Comparison of ENCODE assay signal across 8 cellular contexts in the genomic region with DNA sequence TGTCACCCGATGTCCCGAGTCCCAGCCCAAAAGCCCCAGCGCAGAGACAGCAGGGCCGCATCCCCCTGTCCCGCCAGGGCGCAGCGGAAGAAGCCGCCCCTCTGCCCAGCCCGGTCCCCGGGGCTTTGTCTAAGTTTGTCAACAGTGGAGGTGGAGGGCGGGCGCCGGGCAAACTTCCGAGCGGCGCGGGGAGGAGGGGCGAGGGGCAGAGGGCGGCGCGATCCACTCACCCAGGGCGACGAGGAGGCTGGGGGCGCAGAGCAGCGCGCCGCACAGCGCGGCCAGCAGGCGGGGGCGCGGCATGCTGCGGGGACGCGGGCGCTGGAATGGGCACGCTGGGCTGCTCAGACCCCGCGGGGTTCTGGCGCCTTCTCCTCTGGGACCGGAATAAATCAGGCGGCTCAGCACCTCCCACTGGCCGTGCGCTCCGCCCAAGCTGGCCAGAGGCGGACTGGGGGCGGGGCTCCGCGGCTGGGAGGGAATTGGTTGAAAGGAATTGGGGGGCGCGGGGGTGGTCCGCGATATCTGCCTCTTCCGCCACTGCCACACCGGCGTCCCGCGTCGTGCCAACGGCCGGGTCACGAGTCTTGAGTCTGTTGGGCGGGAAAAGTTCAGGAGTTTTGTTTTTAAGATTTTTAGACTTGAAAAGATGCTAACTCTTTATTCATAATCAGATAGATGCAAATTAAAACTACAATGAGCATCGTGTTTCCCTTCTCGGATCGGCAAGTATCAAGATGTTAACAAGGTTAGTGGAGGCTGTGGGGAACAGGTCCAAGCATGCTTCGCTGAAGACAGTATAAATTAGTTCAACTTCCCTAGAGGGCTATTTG. TPM values are rescaled to one million over a fixed set of nuclear protein-coding genes. Genes with fewer than 3 reads are reported as not detected.
DNase-seq lines count a peak whose midpoint lies in the region; ATAC-seq and TF ChIP-seq lines count a peak whose summit lies in the region.

A gene with protein sequence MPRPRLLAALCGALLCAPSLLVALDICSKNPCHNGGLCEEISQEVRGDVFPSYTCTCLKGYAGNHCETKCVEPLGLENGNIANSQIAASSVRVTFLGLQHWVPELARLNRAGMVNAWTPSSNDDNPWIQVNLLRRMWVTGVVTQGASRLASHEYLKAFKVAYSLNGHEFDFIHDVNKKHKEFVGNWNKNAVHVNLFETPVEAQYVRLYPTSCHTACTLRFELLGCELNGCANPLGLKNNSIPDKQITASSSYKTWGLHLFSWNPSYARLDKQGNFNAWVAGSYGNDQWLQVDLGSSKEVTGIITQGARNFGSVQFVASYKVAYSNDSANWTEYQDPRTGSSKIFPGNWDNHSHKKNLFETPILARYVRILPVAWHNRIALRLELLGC (minus strand): TSS at position 363 of the 833 bp plus-strand sequence. CDS start 60 bp downstream, at position 303.

- peak within 1 kb of the TSS; percentile 79 for H3K27ac Mint-ChIP-seq in activated CD8-positive, alpha-beta memory T cell treated with anti-CD3 and anti-CD28 coated beads, Interleukin-2, amount 10 ng/mL, durations not matched to agents 7 days and 5 days
- peak within 1 kb of the TSS; percentile 92 for H3K27ac Mint-ChIP-seq in endodermal cell

- peak; percentile 49 for TF ChIP-seq CTCF in endodermal cell (conservative IDR thresholded peaks at IDR 0.05)

- H3K36me3 Mint-ChIP-seq in activated CD8-positive, alpha-beta memory T cell treated with anti-CD3 and anti-CD28 coated beads, Interleukin-2, amount 10 ng/mL, durations not matched to agents 7 days and 5 days: no peaks in the 10 kb centered on the region
- H3K36me3 Mint-ChIP-seq in endodermal cell (ENCODE audit: low read depth): peaks cover 30% of the 10 kb centered on the region

- peak within 1 kb of the TSS; percentile 86 for H3K9ac ChIP-seq in endodermal cell (ENCODE audit: extremely low read depth, low read length, poor library complexity, severe bottlenecking)

- H3K4me1 ChIP-seq in endodermal cell (ENCODE audit: control insufficient read depth, insufficient read depth, low read length): no peaks in the 10 kb centered on the region

- CTCF ChIA-PET in activated CD8-positive, alpha-beta memory T cell treated with anti-CD3 and anti-CD28 coated beads, Interleukin-2, amount 10 ng/mL, durations not matched to agents 7 days and 5 days (lab: Charles Lee): interaction anchor here (1.0 kb wide), 1 partner anchor 8 kb away, joined by 4 read pairs; no protein-coding TSS in a partner anchor

- peak; percentile 80 for ATAC-seq in HG02970 (IDR thresholded peaks at IDR 0.05; ENCODE audit: low FRiP score, unreplicated experiment)
- peak; percentile 95 for ATAC-seq in activated CD8-positive, alpha-beta memory T cell treated with anti-CD3 and anti-CD28 coated beads, Interleukin-2, amount 10 ng/mL, durations not matched to agents 7 days and 5 days

- H3K36me3 ChIP-seq in endodermal cell (ENCODE audit: control insufficient read depth, insufficient read depth, low read length): peaks cover 21% of the 10 kb centered on the region

- DNase-seq in NCI-H1417 (lab: John Stamatoyannopoulos, UW) (peak in 2 of 3 experiments; percentile 76 to 77), NCI-H1417 treated with DMSO at 0.1 percent for 48 hours (lab: John Stamatoyannopoulos, UW) (no peak), NCI-H82 (lab: John Stamatoyannopoulos, UW) (peak; percentile 90), endodermal cell (peak; percentile 94), mesenteric fat pad (ENCODE audit: low spot score) (no peak)
- DNase-seq in activated CD8-positive, alpha-beta memory T cell treated with anti-CD3 and anti-CD28 coated beads, Interleukin-2, amount 10 ng/mL, durations not matched to agents 7 days and 5 days: peak; percentile 81
- peak; percentile 24 to 47 for DNase-seq in stimulated activated CD8-positive, alpha-beta memory T cell treated with anti-CD3 and anti-CD28 coated beads, Interleukin-15, amount 100 ng/mL, for 4 hours (ENCODE audit: low read depth in 2 of 2)

- H3K9me3 Mint-ChIP-seq in activated CD8-positive, alpha-beta memory T cell treated with anti-CD3 and anti-CD28 coated beads, Interleukin-2, amount 10 ng/mL, durations not matched to agents 7 days and 5 days (ENCODE audit: low read depth): no peaks in the 10 kb centered on the region
- no peaks in the 10 kb centered on the region for H3K9me3 Mint-ChIP-seq in endodermal cell

- no peaks in the 10 kb centered on the region for H3K9me3 ChIP-seq in endodermal cell (ENCODE audit: control insufficient read depth, low read length)

- H3K4me3 ChIP-seq in endodermal cell (ENCODE audit: low read length): peak within 1 kb of the TSS; percentile 92

- H3K4me3 Mint-ChIP-seq in activated CD8-positive, alpha-beta memory T cell treated with anti-CD3 and anti-CD28 coated beads, Interleukin-2, amount 10 ng/mL, durations not matched to agents 7 days and 5 days: peak within 1 kb of the TSS; percentile 80
- H3K4me3 Mint-ChIP-seq in endodermal cell: peak within 1 kb of the TSS; percentile 76

- no peaks in the 10 kb centered on the region for H3K27me3 ChIP-seq in endodermal cell (ENCODE audit: control insufficient read depth, insufficient read depth, low read length, poor library complexity, severe bottlenecking)

- H3K4me1 Mint-ChIP-seq in activated CD8-positive, alpha-beta memory T cell treated with anti-CD3 and anti-CD28 coated beads, Interleukin-2, amount 10 ng/mL, durations not matched to agents 7 days and 5 days: peaks cover 15% of the 10 kb centered on the region
- peaks cover 24% of the 10 kb centered on the region for H3K4me1 Mint-ChIP-seq in endodermal cell

- peak within 1 kb of the TSS; percentile 82 for H3K27ac ChIP-seq in endodermal cell (ENCODE audit: low read depth, low read length)

- WGBS in endodermal cell (ENCODE audit: insufficient coverage in 1 of 2, insufficient read length in 1 of 2), 2 experiments: 2% methylated on average over 17 to 67 of the region's 67 CpGs

- H3K27me3 Mint-ChIP-seq in activated CD8-positive, alpha-beta memory T cell treated with anti-CD3 and anti-CD28 coated beads, Interleukin-2, amount 10 ng/mL, durations not matched to agents 7 days and 5 days: peaks cover 2% of the 10 kb centered on the region
- peaks cover 4% of the 10 kb centered on the region for H3K27me3 Mint-ChIP-seq in endodermal cell (ENCODE audit: insufficient read depth)

RNA-seq across cellular contexts. Expression of the gene that starts here (rescaled TPM):
- 10 to 100 TPM; 22.9 to 38.1 TPM for total RNA-seq in activated CD8-positive, alpha-beta memory T cell treated with anti-CD3 and anti-CD28 coated beads, Interleukin-2, amount 10 ng/mL, durations not matched to agents 7 days and 5 days
- 100 to 1,000 TPM; 284 to 598 TPM for total RNA-seq in endodermal cell
- polyA plus RNA-seq in endodermal cell (2013, experiment 1 of 2): 211 TPM
- 185 TPM for polyA plus RNA-seq in endodermal cell (2013, experiment 2 of 2)
- total RNA-seq in mesenteric fat pad: 466 TPM

Comparison
In these comparisons a context has a peak if more than half of its experiments do, and no peak if none do; other contexts are left out.
1. RNA of the gene that starts here (total RNA-seq): 284 to 598 TPM in endodermal cell and 466 TPM in mesenteric fat pad (single experiment); 22.9 to 38.1 TPM in activated CD8-positive, alpha-beta memory T cell treated with anti-CD3 and anti-CD28 coated beads, Interleukin-2, amount 10 ng/mL, durations not matched to agents 7 days and 5 days; every median in the first group is over 4 times any median in the second.
2. DNase-seq: peak in NCI-H1417 (2 of 3), NCI-H82 (single experiment), activated CD8-positive, alpha-beta memory T cell treated with anti-CD3 and anti-CD28 coated beads, Interleukin-2, amount 10 ng/mL, durations not matched to agents 7 days and 5 days (single experiment), endodermal cell (single experiment) and stimulated activated CD8-positive, alpha-beta memory T cell treated with anti-CD3 and anti-CD28 coated beads, Interleukin-15, amount 100 ng/mL, for 4 hours (2 of 2); none in NCI-H1417 treated with DMSO at 0.1 percent for 48 hours (single experiment) and mesenteric fat pad (single experiment).